In genomic region chr6:148760143-148760505, GRCh38 we compare ENCODE assay signal across 1 cellular context.
TF ChIP-seq lines count a peak whose summit lies in the region.

No MANE protein-coding gene starts in this region.

TF ChIP-seq in HepG2, 621 proteins besides CTCF, POLR2A, EP300 and RAD21:
- TF ChIP-seq NFKB2 (CRISPR knock-in tag; IDR thresholded peaks at IDR 0.05; ENCODE audit: borderline replicate concordance) (no peak), ZNF616 (CRISPR knock-in tag; IDR thresholded peaks at IDR 0.05; ENCODE audit: low read depth) (no peak), ZNF572 (CRISPR knock-in tag; IDR thresholded peaks at IDR 0.05) (no peak), ZNF253 (CRISPR knock-in tag; IDR thresholded peaks at IDR 0.05; ENCODE audit: borderline replicate concordance) (no peak), NR3C1 (CRISPR knock-in tag; IDR thresholded peaks at IDR 0.05) (no peak), ZBTB10 (CRISPR knock-in tag; IDR thresholded peaks at IDR 0.05; ENCODE audit: borderline replicate concordance) (no peak), IRF9 (CRISPR knock-in tag; IDR thresholded peaks at IDR 0.05; ENCODE audit: borderline replicate concordance) (no peak), PRMT3 (CRISPR knock-in tag; IDR thresholded peaks at IDR 0.05; ENCODE audit: borderline replicate concordance, low read depth) (no peak), RFX5 (IDR thresholded peaks at IDR 0.05; ENCODE audit: low read depth, low read length) (no peak), ATF5 (CRISPR knock-in tag; IDR thresholded peaks at IDR 0.05; ENCODE audit: low read depth) (no peak), ATF3 (CRISPR knock-in tag; IDR thresholded peaks at IDR 0.05) (no peak), ZMAT3 (CRISPR knock-in tag; conservative IDR thresholded peaks at IDR 0.05) (no peak), HMGA1 (CRISPR knock-in tag; conservative IDR thresholded peaks at IDR 0.05) (no peak), DNMT1 (CRISPR knock-in tag; IDR thresholded peaks at IDR 0.05) (no peak), ZNF574 (CRISPR knock-in tag; IDR thresholded peaks at IDR 0.05) (no peak), FOXO1 (CRISPR knock-in tag; IDR thresholded peaks at IDR 0.05) (no peak), ZMAT5 (CRISPR knock-in tag; IDR thresholded peaks at IDR 0.05; ENCODE audit: borderline replicate concordance, low read depth) (no peak)
- TF ChIP-seq, protein P1, sequence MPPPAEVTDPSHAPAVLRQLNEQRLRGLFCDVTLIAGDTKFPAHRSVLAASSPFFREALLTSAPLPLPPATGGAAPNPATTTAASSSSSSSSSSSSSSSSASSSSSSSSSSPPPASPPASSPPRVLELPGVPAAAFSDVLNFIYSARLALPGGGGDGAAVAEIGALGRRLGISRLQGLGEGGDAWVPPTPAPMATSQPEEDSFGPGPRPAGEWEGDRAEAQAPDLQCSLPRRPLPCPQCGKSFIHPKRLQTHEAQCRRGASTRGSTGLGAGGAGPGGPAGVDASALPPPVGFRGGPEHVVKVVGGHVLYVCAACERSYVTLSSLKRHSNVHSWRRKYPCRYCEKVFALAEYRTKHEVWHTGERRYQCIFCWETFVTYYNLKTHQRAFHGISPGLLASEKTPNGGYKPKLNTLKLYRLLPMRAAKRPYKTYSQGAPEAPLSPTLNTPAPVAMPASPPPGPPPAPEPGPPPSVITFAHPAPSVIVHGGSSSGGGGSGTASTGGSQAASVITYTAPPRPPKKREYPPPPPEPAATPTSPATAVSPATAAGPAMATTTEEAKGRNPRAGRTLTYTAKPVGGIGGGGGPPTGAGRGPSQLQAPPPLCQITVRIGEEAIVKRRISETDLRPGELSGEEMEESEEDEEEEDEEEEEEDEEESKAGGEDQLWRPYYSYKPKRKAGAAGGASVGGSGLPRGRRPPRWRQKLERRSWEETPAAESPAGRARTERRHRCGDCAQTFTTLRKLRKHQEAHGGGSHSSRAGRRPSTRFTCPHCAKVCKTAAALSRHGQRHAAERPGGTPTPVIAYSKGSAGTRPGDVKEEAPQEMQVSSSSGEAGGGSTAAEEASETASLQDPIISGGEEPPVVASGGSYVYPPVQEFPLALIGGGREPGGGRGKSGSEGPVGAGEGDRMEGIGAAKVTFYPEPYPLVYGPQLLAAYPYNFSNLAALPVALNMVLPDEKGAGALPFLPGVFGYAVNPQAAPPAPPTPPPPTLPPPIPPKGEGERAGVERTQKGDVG (CRISPR knock-in tag; IDR thresholded peaks at IDR 0.05; ENCODE audit: borderline replicate concordance): no peak
- TF ChIP-seq, protein P2, sequence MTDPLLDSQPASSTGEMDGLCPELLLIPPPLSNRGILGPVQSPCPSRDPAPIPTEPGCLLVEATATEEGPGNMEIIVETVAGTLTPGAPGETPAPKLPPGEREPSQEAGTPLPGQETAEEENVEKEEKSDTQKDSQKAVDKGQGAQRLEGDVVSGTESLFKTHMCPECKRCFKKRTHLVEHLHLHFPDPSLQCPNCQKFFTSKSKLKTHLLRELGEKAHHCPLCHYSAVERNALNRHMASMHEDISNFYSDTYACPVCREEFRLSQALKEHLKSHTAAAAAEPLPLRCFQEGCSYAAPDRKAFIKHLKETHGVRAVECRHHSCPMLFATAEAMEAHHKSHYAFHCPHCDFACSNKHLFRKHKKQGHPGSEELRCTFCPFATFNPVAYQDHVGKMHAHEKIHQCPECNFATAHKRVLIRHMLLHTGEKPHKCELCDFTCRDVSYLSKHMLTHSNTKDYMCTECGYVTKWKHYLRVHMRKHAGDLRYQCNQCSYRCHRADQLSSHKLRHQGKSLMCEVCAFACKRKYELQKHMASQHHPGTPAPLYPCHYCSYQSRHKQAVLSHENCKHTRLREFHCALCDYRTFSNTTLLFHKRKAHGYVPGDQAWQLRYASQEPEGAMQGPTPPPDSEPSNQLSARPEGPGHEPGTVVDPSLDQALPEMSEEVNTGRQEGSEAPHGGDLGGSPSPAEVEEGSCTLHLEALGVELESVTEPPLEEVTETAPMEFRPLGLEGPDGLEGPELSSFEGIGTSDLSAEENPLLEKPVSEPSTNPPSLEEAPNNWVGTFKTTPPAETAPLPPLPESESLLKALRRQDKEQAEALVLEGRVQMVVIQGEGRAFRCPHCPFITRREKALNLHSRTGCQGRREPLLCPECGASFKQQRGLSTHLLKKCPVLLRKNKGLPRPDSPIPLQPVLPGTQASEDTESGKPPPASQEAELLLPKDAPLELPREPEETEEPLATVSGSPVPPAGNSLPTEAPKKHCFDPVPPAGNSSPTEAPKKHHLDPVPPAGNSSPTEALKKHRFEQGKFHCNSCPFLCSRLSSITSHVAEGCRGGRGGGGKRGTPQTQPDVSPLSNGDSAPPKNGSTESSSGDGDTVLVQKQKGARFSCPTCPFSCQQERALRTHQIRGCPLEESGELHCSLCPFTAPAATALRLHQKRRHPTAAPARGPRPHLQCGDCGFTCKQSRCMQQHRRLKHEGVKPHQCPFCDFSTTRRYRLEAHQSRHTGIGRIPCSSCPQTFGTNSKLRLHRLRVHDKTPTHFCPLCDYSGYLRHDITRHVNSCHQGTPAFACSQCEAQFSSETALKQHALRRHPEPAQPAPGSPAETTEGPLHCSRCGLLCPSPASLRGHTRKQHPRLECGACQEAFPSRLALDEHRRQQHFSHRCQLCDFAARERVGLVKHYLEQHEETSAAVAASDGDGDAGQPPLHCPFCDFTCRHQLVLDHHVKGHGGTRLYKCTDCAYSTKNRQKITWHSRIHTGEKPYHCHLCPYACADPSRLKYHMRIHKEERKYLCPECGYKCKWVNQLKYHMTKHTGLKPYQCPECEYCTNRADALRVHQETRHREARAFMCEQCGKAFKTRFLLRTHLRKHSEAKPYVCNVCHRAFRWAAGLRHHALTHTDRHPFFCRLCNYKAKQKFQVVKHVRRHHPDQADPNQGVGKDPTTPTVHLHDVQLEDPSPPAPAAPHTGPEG (CRISPR knock-in tag; IDR thresholded peaks at IDR 0.05): no peak
